ENCODE assay signal across 15 cellular contexts in genomic region chr7:127865466-127865865, GRCh38.
A peak's percentile ranks its signal among the peaks of the same experiment; 100 is the strongest.
DNase-seq lines count a peak whose midpoint lies in the region; ATAC-seq and TF ChIP-seq lines count a peak whose summit lies in the region.
"Had no signal": no experiment of that assay in that cellular context is flagged by ENCODE, and none has a peak within 500 bp of the region (broad histone marks: within the 10 kb centered on the region; RNA-seq: fewer than 3 reads in every experiment).

No MANE protein-coding gene starts in this region.

- DNase-seq in GM04503 (ENCODE audit: low read depth) (peak; percentile 69), RPMI7951 (ENCODE audit: low read depth) (peak; percentile 75), fibroblast of lung (ENCODE audit: low read depth in 2 of 2) (peak; percentile 60 to 75), natural killer cell (no peak), psoas muscle (no peak), activated gamma-delta T cell (lab: John Stamatoyannopoulos, UW) (no peak)
- DNase-seq in activated effector memory CD4-positive, alpha-beta T cell treated with anti-CD3 and anti-CD28 coated beads, Interleukin-2, amount 50 U/mL, for 16 hours = no peak
- DNase-seq: activated CD4-positive, alpha-beta T cell treated with anti-CD3 and anti-CD28 coated beads for 4 hours; activated naive CD4-positive, alpha-beta T cell treated with Interleukin-2 at 50 U/mL for 16 hours; colonic mucosa; H9 had no signal

- peaks cover 33 to 37% of the 10 kb centered on the region in 2 donors for H3K4me1 Mint-ChIP-seq in natural killer cell

- H3K27me3 ChIP-seq in fibroblast of lung (ENCODE audit: control insufficient read depth, insufficient read depth, low read length) (no peaks in the 10 kb centered on the region), psoas muscle (ENCODE audit: insufficient read depth in 3 of 3, low read length in 2 of 3) (no peaks in the 10 kb centered on the region)
- H3K27me3 ChIP-seq: colonic mucosa had no signal

- H3K9me3 Mint-ChIP-seq in natural killer cell = no peaks in the 10 kb centered on the region
- H3K9me3 Mint-ChIP-seq: CD4-positive, alpha-beta memory T cell; H9 had no signal

- H3K9me3 ChIP-seq in fibroblast of lung (ENCODE audit: control insufficient read depth, insufficient read depth, low read depth, low read length) = no peaks in the 10 kb centered on the region
- no peaks in the 10 kb centered on the region for H3K9me3 ChIP-seq in psoas muscle
- H3K9me3 ChIP-seq: colonic mucosa had no signal

- no peak overlapping the region for H3K9ac ChIP-seq in fibroblast of lung (ENCODE audit: insufficient read depth, low read length)

- H3K27ac ChIP-seq in fibroblast of lung (ENCODE audit: insufficient read depth, low read length) (no peak overlapping the region), psoas muscle (no peak overlapping the region)
- H3K27ac ChIP-seq: colonic mucosa, SK-N-MC, skin epidermis had no signal

- no peak for TF ChIP-seq CTCF in fibroblast of lung (conservative IDR thresholded peaks at IDR 0.05 in 1 of 2, IDR thresholded peaks at IDR 0.05 in 1 of 2; ENCODE audit: low read depth in 1 of 2, low read length in 2 of 2)
- no peak for TF ChIP-seq CTCF in natural killer cell (IDR thresholded peaks at IDR 0.05)
- TF ChIP-seq CTCF in psoas muscle (IDR thresholded peaks at IDR 0.05) = no peak

- no peaks in the 10 kb centered on the region for H3K36me3 ChIP-seq in fibroblast of lung (ENCODE audit: control insufficient read depth, insufficient read depth, low read length)
- H3K36me3 ChIP-seq in psoas muscle (ENCODE audit: insufficient read depth in 1 of 2, low read depth in 1 of 2) = peaks cover 0 to 4% of the 10 kb centered on the region in 2 donors
- H3K36me3 ChIP-seq: colonic mucosa had no signal

- no peaks in the 10 kb centered on the region for H3K27me3 Mint-ChIP-seq in natural killer cell (ENCODE audit: low read depth in 2 of 2)
- H3K27me3 Mint-ChIP-seq: CD4-positive, alpha-beta memory T cell had no signal

- peak; percentile 41 to 65 (median 63) for ATAC-seq in natural killer cell
- ATAC-seq in GM21576 (IDR thresholded peaks at IDR 0.05; ENCODE audit: unreplicated experiment) = no peak
- no peak for ATAC-seq in psoas muscle

- no peak overlapping the region for H2AFZ ChIP-seq in fibroblast of lung (ENCODE audit: low read length)

- H3K27ac Mint-ChIP-seq in natural killer cell = peak overlapping the region in 1 of 2 donors; percentile 27

- H3K4me2 ChIP-seq in fibroblast of lung (ENCODE audit: extremely low read depth, insufficient read depth, low read length) = no peak overlapping the region

- no peak overlapping the region for H3K4me3 Mint-ChIP-seq in natural killer cell
- H3K4me3 Mint-ChIP-seq: CD4-positive, alpha-beta memory T cell; H9 had no signal

- no peaks in the 10 kb centered on the region for H3K36me3 Mint-ChIP-seq in natural killer cell

- peaks cover 2% of the 10 kb centered on the region for H3K4me1 ChIP-seq in fibroblast of lung (ENCODE audit: control insufficient read depth, extremely low read depth, insufficient read depth, low read length)
- H3K4me1 ChIP-seq in psoas muscle = no peaks in the 10 kb centered on the region
- H3K4me1 ChIP-seq: colonic mucosa had no signal

- intact Hi-C loops in natural killer cell (cut with micrococcal nuclease) (no loop called here), psoas muscle (cut with DNase I) (no loop called here)

- H4K20me1 ChIP-seq in fibroblast of lung (ENCODE audit: control insufficient read depth, extremely low read depth, insufficient read depth, low read length) = no peaks in the 10 kb centered on the region

- H3K4me3 ChIP-seq in fibroblast of lung (replicated peaks in 1 of 4; ENCODE audit: control extremely low read depth in 1 of 4, insufficient read depth in 1 of 4, low read depth in 3 of 4, low read length in 4 of 4) (no peak overlapping the region), psoas muscle (no peak overlapping the region)
- H3K4me3 ChIP-seq: colonic mucosa, SK-N-MC, skin epidermis had no signal

- WGBS in psoas muscle, 3 donors = 35 to 59% (median 50%) methylated on average over 1 of the region's 1 CpG

- H3K79me2 ChIP-seq in fibroblast of lung (ENCODE audit: control insufficient read depth, insufficient read depth, low read length) = no peaks in the 10 kb centered on the region

Comparison
In these comparisons a context has a peak if more than half of its experiments do, and no peak if none do; other contexts are left out.
1. DNase-seq: peak in GM04503 (single experiment), RPMI7951 (single experiment) and fibroblast of lung (2 of 2); none in natural killer cell (single experiment), activated effector memory CD4-positive, alpha-beta T cell treated with anti-CD3 and anti-CD28 coated beads, Interleukin-2, amount 50 U/mL, for 16 hours (single experiment), psoas muscle (0 of 2) and activated gamma-delta T cell (single experiment).
2. ATAC-seq: peak in natural killer cell (3 of 3); none in GM21576 (single experiment) and psoas muscle (0 of 4).